Comparison of ENCODE assay signal across 21 cellular contexts in genomic region chr1:231930257-231930947, GRCh38.
DNase-seq lines count a peak whose midpoint lies in the region; ATAC-seq and TF ChIP-seq lines count a peak whose summit lies in the region.
"Had no signal": no experiment of that assay in that cellular context is flagged by ENCODE, and none has a peak within 500 bp of the region (broad histone marks: within the 10 kb centered on the region; RNA-seq: fewer than 3 reads in every experiment).

No MANE protein-coding gene starts in this region.

- peaks cover 5% of the 10 kb centered on the region for H3K9me3 Mint-ChIP-seq in glutamatergic neuron (ENCODE audit: unreplicated experiment)
- H3K9me3 Mint-ChIP-seq: activated naive CD4-positive, alpha-beta T cell treated with anti-CD3 and anti-CD28 coated beads for 36 hours; activated T-cell treated with anti-CD3 and anti-CD28 coated beads, Interleukin-2, amount 50 U/mL, for 24 hours had no signal

- DNase-seq in left ventricle myocardium inferior (no peak), Right ventricle myocardium inferior (ENCODE audit: missing footprints) (no peak), SK-N-SH (peak; percentile 50), glutamatergic neuron (no peak), ecto neural progenitor cell (ENCODE audit: low spot score) (no peak), COR-L47 (lab: John Stamatoyannopoulos, UW) (no peak)
- DNase-seq: activated CD8-positive, alpha-beta T cell treated with anti-CD3 and anti-CD28 coated beads for 36 hours; activated naive CD4-positive, alpha-beta T cell treated with anti-CD3 and anti-CD28 coated beads for 36 hours; activated T-cell treated with anti-CD3 and anti-CD28 coated beads, Interleukin-2, amount 50 U/mL, for 24 hours; Calu3; cortex of kidney; foreskin melanocyte; left lung; mucosa of descending colon; NCI-H2171; NCI-H69; stimulated activated CD4-positive, alpha-beta T cell treated with anti-CD3 and anti-CD28 coated beads, Interleukin-2, amount 100 ng/mL, for 48 hours; upper lobe of right lung had no signal

- H3K79me2 ChIP-seq in SK-N-SH (ENCODE audit: insufficient read depth): no peaks in the 10 kb centered on the region

- peak in 1 of 2 experiments; percentile 72; a peak in 1 of 4 replicates for TF ChIP-seq EP300 in SK-N-SH (IDR thresholded peaks at IDR 0.05; ENCODE audit: borderline replicate concordance in 1 of 2, low read depth in 1 of 2, low read length in 1 of 2)

- CTCF ChIA-PET in SK-N-SH (lab: Yijun Ruan, JAX): interaction anchor here (1.1 to 1.8 kb wide), 2 partner anchors 46 to 53 kb away, joined by 4 read pairs; no protein-coding TSS in a partner anchor

- peaks cover 31% of the 10 kb centered on the region for H3K4me1 Mint-ChIP-seq in glutamatergic neuron (ENCODE audit: low read depth, unreplicated experiment)

- H3K9me3 ChIP-seq in left ventricle myocardium inferior (replicated peaks) (peaks cover 10% of the 10 kb centered on the region), SK-N-SH (no peaks in the 10 kb centered on the region)
- H3K9me3 ChIP-seq: upper lobe of right lung had no signal

- no peak overlapping the region for H3K4me3 ChIP-seq in left ventricle myocardium inferior
- no peak overlapping the region for H3K4me3 ChIP-seq in SK-N-SH (ENCODE audit: low read depth in 2 of 2, low read length in 1 of 2)
- no peak overlapping the region for H3K4me3 ChIP-seq in skin epidermis
- H3K4me3 ChIP-seq: left lung, mucosa of descending colon, upper lobe of right lung had no signal

- TF ChIP-seq CTCF in left ventricle myocardium inferior (IDR thresholded peaks at IDR 0.05; ENCODE audit: borderline replicate concordance) (no peak), SK-N-SH (IDR thresholded peaks at IDR 0.05) (no peak), glutamatergic neuron (IDR thresholded peaks at IDR 0.05; ENCODE audit: partially characterized antibody, unreplicated experiment) (no peak)

- ATAC-seq in Right ventricle myocardium inferior: no peak
- no peak for ATAC-seq in HG02678 (IDR thresholded peaks at IDR 0.05; ENCODE audit: unreplicated experiment)
- ATAC-seq: activated CD8-positive, alpha-beta T cell treated with anti-CD3 and anti-CD28 coated beads for 36 hours; left lung; mucosa of descending colon; Panc1 had no signal

- intact Hi-C loops in left ventricle myocardium inferior (cut with micrococcal nuclease) (no loop called here), Right ventricle myocardium inferior (cut with DNase I) (loop anchor here (10.0 kb wide), 1 partner anchor 176 kb away; no protein-coding TSS in a partner anchor)

- peak overlapping the region; percentile 77 for H3K27ac ChIP-seq in left ventricle myocardium inferior (replicated peaks)
- peak overlapping the region in 1 of 2 experiments; percentile 85; a peak in 2 of 4 replicates for H3K27ac ChIP-seq in SK-N-SH (ENCODE audit: low read depth in 2 of 2, low read length in 1 of 2)
- peak overlapping the region in 12 of 21 experiments; percentile 5 to 69 (median 58) for H3K27ac ChIP-seq in skin epidermis
- H3K27ac ChIP-seq: left lung, upper lobe of right lung had no signal

- no peaks in the 10 kb centered on the region for H3K27me3 ChIP-seq in left ventricle myocardium inferior (ENCODE audit: low read depth)
- H3K27me3 ChIP-seq in SK-N-SH (ENCODE audit: insufficient read depth): no peaks in the 10 kb centered on the region
- H3K27me3 ChIP-seq: left lung, upper lobe of right lung had no signal

- no peaks in the 10 kb centered on the region for H3K36me3 Mint-ChIP-seq in glutamatergic neuron (ENCODE audit: unreplicated experiment)

- H3K27ac Mint-ChIP-seq in glutamatergic neuron (ENCODE audit: unreplicated experiment): peak overlapping the region; percentile 31
- H3K27ac Mint-ChIP-seq: activated CD8-positive, alpha-beta T cell treated with anti-CD3 and anti-CD28 coated beads for 36 hours; activated naive CD4-positive, alpha-beta T cell treated with anti-CD3 and anti-CD28 coated beads for 36 hours; activated T-cell treated with anti-CD3 and anti-CD28 coated beads, Interleukin-2, amount 50 U/mL, for 24 hours had no signal

- TF ChIP-seq RAD21 in SK-N-SH (IDR thresholded peaks at IDR 0.05; ENCODE audit: low read length): no peak

- WGBS in SK-N-SH (ENCODE audit: low lambda C conversion rate): 50% methylated on average over 7 of the region's 7 CpGs

- H3F3A ChIP-seq in SK-N-SH (replicated peaks; ENCODE audit: insufficient read depth): no peaks in the 10 kb centered on the region

- peaks cover 78% of the 10 kb centered on the region for H3K4me1 ChIP-seq in left ventricle myocardium inferior
- H3K4me1 ChIP-seq in SK-N-SH (ENCODE audit: control insufficient read depth in 1 of 2, insufficient read depth in 2 of 2, low read depth in 1 of 2, low read length in 1 of 2): peaks cover 0 to 34% of the 10 kb centered on the region in 2 experiments; a peak in 3 of 4 replicates

- H4K20me1 ChIP-seq in SK-N-SH (ENCODE audit: insufficient read depth): no peaks in the 10 kb centered on the region

- H3K9ac ChIP-seq in SK-N-SH: no peak overlapping the region

- H3K36me3 ChIP-seq in left ventricle myocardium inferior: peaks cover 4% of the 10 kb centered on the region
- no peaks in the 10 kb centered on the region for H3K36me3 ChIP-seq in SK-N-SH (replicated peaks in 1 of 2; ENCODE audit: control insufficient read depth in 1 of 2, insufficient read depth in 2 of 2, low read length in 1 of 2)
- H3K36me3 ChIP-seq: left lung, upper lobe of right lung had no signal

- POLR2A ChIA-PET in SK-N-SH (lab: Yijun Ruan, JAX): no interaction called here

- H2AFZ ChIP-seq in SK-N-SH (ENCODE audit: low read depth): no peak overlapping the region

- no peak overlapping the region for H3K4me2 ChIP-seq in SK-N-SH

- no peak overlapping the region for H3K4me3 Mint-ChIP-seq in glutamatergic neuron (ENCODE audit: unreplicated experiment)
- H3K4me3 Mint-ChIP-seq: activated CD8-positive, alpha-beta T cell treated with anti-CD3 and anti-CD28 coated beads for 36 hours; activated naive CD4-positive, alpha-beta T cell treated with anti-CD3 and anti-CD28 coated beads for 36 hours; activated T-cell treated with anti-CD3 and anti-CD28 coated beads, Interleukin-2, amount 50 U/mL, for 24 hours had no signal

- H3K27me3 Mint-ChIP-seq in glutamatergic neuron (ENCODE audit: unreplicated experiment): peaks cover 3% of the 10 kb centered on the region
- H3K27me3 Mint-ChIP-seq: activated CD8-positive, alpha-beta T cell treated with anti-CD3 and anti-CD28 coated beads for 36 hours; activated T-cell treated with anti-CD3 and anti-CD28 coated beads, Interleukin-2, amount 50 U/mL, for 24 hours had no signal

- no peaks in the 10 kb centered on the region for H3K9me2 ChIP-seq in SK-N-SH

TF ChIP-seq in SK-N-SH, 30 proteins besides CTCF, POLR2A, EP300 and RAD21:
- TF ChIP-seq TCF12 (IDR thresholded peaks at IDR 0.05) (no peak), IRF3 (IDR thresholded peaks at IDR 0.05; ENCODE audit: low read depth, low read length) (no peak), NFIC (IDR thresholded peaks at IDR 0.05; ENCODE audit: borderline replicate concordance) (no peak), EZH2phosphoT487 (IDR thresholded peaks at IDR 0.05; ENCODE audit: borderline replicate concordance, low read depth) (no peak), GATA2 (CRISPR knock-in tag; IDR thresholded peaks at IDR 0.05) (peak; percentile 73), MEF2A (IDR thresholded peaks at IDR 0.05; ENCODE audit: borderline replicate concordance, low read depth) (no peak), FOXJ3 (CRISPR knock-in tag; IDR thresholded peaks at IDR 0.05) (peak; percentile 46; the same call in 1 of the 2 replicates), GABPA (IDR thresholded peaks at IDR 0.05; ENCODE audit: low read depth) (no peak), POLR2AphosphoS5 (IDR thresholded peaks at IDR 0.05; ENCODE audit: low read depth, low read length) (no peak), FOSL2 (IDR thresholded peaks at IDR 0.05; ENCODE audit: borderline replicate concordance, low read depth) (no peak), YY1 (IDR thresholded peaks at IDR 0.05; ENCODE audit: low read depth) (no peak)
